1 cellular context compared by ENCODE assay signal in the genomic region with DNA sequence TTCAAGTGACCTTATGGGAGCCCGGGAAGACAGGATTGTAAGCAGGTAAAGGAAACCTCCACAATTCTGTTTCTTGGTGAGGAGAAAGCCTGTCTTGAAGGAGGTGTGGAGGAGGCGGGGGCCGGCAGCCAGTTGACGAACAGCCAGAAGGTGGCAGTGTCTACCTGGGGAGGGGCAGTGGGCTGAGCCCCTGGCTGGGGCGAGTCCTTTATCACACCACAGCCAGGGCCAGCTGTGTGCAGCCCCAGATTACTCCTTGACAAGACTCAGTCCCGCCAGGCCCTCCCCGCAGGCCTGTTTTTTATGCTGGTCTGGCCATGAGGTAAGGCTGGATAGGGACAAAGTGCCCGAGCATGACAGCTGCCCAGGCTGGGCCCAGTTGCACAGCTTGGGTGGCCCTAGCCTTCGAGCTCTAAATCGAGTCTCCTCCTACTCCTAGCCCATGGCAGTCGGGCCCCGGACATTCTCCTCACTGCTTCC.
TF ChIP-seq lines count a peak whose summit lies in the region.

No MANE protein-coding gene starts in this region.

TF ChIP-seq in HepG2, 621 proteins besides CTCF, POLR2A, EP300 and RAD21 (continued from another document and continues in another):
- TF ChIP-seq ZFP90 (CRISPR knock-in tag; IDR thresholded peaks at IDR 0.05; ENCODE audit: borderline replicate concordance) (no peak), MED1 (CRISPR knock-in tag; IDR thresholded peaks at IDR 0.05) (0 out of 2 replicates have a peak, but pooled peaks have one; percentile 26), MEIS1 (CRISPR knock-in tag; IDR thresholded peaks at IDR 0.05; ENCODE audit: borderline replicate concordance) (no peak), RBM39 (IDR thresholded peaks at IDR 0.05; ENCODE audit: low read depth, low read length, poor library complexity, severe bottlenecking) (no peak), NR3C1 (CRISPR knock-in tag; IDR thresholded peaks at IDR 0.05) (no peak), GLI4 (CRISPR knock-in tag; IDR thresholded peaks at IDR 0.05; ENCODE audit: borderline replicate concordance) (no peak), ZNF343 (CRISPR knock-in tag; IDR thresholded peaks at IDR 0.05) (no peak), NR2F6 (IDR thresholded peaks at IDR 0.05) (no peak), NR2F6 (CRISPR knock-in tag; IDR thresholded peaks at IDR 0.05) (peak; percentile 45; the same call in 1 of the 2 replicates), KLF12 (CRISPR knock-in tag; IDR thresholded peaks at IDR 0.05; ENCODE audit: borderline replicate concordance) (no peak), STAT5B (CRISPR knock-in tag; IDR thresholded peaks at IDR 0.05) (no peak), SOX13 (IDR thresholded peaks at IDR 0.05) (no peak), SOX13 (CRISPR knock-in tag; conservative IDR thresholded peaks at IDR 0.05 in 1 of 2, IDR thresholded peaks at IDR 0.05 in 1 of 2) (no peak), PRPF4 (IDR thresholded peaks at IDR 0.05; ENCODE audit: low read depth, low read length, poor library complexity, severe bottlenecking) (no peak), ZNF484 (CRISPR knock-in tag; IDR thresholded peaks at IDR 0.05; ENCODE audit: borderline replicate concordance, low read depth) (no peak), ZNF670 (CRISPR knock-in tag; IDR thresholded peaks at IDR 0.05; ENCODE audit: borderline replicate concordance) (no peak), ZNF101 (CRISPR knock-in tag; IDR thresholded peaks at IDR 0.05; ENCODE audit: borderline replicate concordance, low read depth) (no peak), DR1 (CRISPR knock-in tag; IDR thresholded peaks at IDR 0.05) (no peak), TCF7 (IDR thresholded peaks at IDR 0.05; ENCODE audit: low read depth) (no peak), POGZ (CRISPR knock-in tag; IDR thresholded peaks at IDR 0.05) (no peak), GFI1 (CRISPR knock-in tag; IDR thresholded peaks at IDR 0.05; ENCODE audit: borderline replicate concordance) (no peak), NBN (conservative IDR thresholded peaks at IDR 0.05) (no peak), FOXA3 (CRISPR knock-in tag; IDR thresholded peaks at IDR 0.05) (0 out of 2 replicates have a peak, but pooled peaks have one; percentile 26), ZNF788 (CRISPR knock-in tag; IDR thresholded peaks at IDR 0.05; ENCODE audit: borderline replicate concordance) (peak; percentile 62; the same call in 1 of the 2 replicates), HDAC1 (CRISPR knock-in tag; IDR thresholded peaks at IDR 0.05) (no peak), GPN1 (CRISPR knock-in tag; IDR thresholded peaks at IDR 0.05; ENCODE audit: borderline replicate concordance) (no peak), HIVEP1 (CRISPR knock-in tag; IDR thresholded peaks at IDR 0.05) (no peak), EEA1 (CRISPR knock-in tag; IDR thresholded peaks at IDR 0.05; ENCODE audit: borderline replicate concordance) (no peak), ZSCAN9 (CRISPR knock-in tag; IDR thresholded peaks at IDR 0.05; ENCODE audit: borderline replicate concordance) (no peak), ZFYVE20 (CRISPR knock-in tag; IDR thresholded peaks at IDR 0.05; ENCODE audit: borderline replicate concordance, low read depth) (no peak), KAT8 (CRISPR knock-in tag; IDR thresholded peaks at IDR 0.05) (no peak), STAG1 (CRISPR knock-in tag; IDR thresholded peaks at IDR 0.05) (peak; percentile 93), BCL6 (CRISPR knock-in tag; IDR thresholded peaks at IDR 0.05) (no peak), ZNF678 (CRISPR knock-in tag; IDR thresholded peaks at IDR 0.05) (no peak), ZNF501 (CRISPR knock-in tag; IDR thresholded peaks at IDR 0.05) (peak; percentile 35; the same call in 1 of the 2 replicates), ZNF556 (CRISPR knock-in tag; IDR thresholded peaks at IDR 0.05; ENCODE audit: borderline replicate concordance) (no peak), HES4 (CRISPR knock-in tag; IDR thresholded peaks at IDR 0.05; ENCODE audit: borderline replicate concordance) (no peak), SAFB2 (CRISPR knock-in tag; IDR thresholded peaks at IDR 0.05; ENCODE audit: borderline replicate concordance, low read depth) (no peak), KLF11 (CRISPR knock-in tag; IDR thresholded peaks at IDR 0.05) (no peak), PITX1 (CRISPR knock-in tag; IDR thresholded peaks at IDR 0.05) (peak; percentile 10; the same call in 1 of the 2 replicates), ZSCAN31 (CRISPR knock-in tag; IDR thresholded peaks at IDR 0.05; ENCODE audit: low read depth) (peak; percentile 67; the same call in 1 of the 2 replicates), ZNF3 (CRISPR knock-in tag; IDR thresholded peaks at IDR 0.05) (no peak), GZF1 (CRISPR knock-in tag; IDR thresholded peaks at IDR 0.05) (no peak), ZNF558 (CRISPR knock-in tag; IDR thresholded peaks at IDR 0.05; ENCODE audit: borderline replicate concordance) (no peak), NPAS2 (CRISPR knock-in tag; IDR thresholded peaks at IDR 0.05; ENCODE audit: borderline replicate concordance) (no peak), HOXA5 (CRISPR knock-in tag; IDR thresholded peaks at IDR 0.05) (0 out of 2 replicates have a peak, but pooled peaks have one; percentile 61)
- TF ChIP-seq, protein P1, sequence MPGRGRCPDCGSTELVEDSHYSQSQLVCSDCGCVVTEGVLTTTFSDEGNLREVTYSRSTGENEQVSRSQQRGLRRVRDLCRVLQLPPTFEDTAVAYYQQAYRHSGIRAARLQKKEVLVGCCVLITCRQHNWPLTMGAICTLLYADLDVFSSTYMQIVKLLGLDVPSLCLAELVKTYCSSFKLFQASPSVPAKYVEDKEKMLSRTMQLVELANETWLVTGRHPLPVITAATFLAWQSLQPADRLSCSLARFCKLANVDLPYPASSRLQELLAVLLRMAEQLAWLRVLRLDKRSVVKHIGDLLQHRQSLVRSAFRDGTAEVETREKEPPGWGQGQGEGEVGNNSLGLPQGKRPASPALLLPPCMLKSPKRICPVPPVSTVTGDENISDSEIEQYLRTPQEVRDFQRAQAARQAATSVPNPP (CRISPR knock-in tag; IDR thresholded peaks at IDR 0.05): no peak
- TF ChIP-seq, protein P2, sequence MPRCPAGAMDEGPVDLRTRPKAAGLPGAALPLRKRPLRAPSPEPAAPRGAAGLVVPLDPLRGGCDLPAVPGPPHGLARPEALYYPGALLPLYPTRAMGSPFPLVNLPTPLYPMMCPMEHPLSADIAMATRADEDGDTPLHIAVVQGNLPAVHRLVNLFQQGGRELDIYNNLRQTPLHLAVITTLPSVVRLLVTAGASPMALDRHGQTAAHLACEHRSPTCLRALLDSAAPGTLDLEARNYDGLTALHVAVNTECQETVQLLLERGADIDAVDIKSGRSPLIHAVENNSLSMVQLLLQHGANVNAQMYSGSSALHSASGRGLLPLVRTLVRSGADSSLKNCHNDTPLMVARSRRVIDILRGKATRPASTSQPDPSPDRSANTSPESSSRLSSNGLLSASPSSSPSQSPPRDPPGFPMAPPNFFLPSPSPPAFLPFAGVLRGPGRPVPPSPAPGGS (CRISPR knock-in tag; IDR thresholded peaks at IDR 0.05): no peak
- TF ChIP-seq, protein P3, sequence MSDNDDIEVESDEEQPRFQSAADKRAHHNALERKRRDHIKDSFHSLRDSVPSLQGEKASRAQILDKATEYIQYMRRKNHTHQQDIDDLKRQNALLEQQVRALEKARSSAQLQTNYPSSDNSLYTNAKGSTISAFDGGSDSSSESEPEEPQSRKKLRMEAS (IDR thresholded peaks at IDR 0.05): peak; percentile 31; the same call in 1 of the 2 replicates
- TF ChIP-seq, protein P4, sequence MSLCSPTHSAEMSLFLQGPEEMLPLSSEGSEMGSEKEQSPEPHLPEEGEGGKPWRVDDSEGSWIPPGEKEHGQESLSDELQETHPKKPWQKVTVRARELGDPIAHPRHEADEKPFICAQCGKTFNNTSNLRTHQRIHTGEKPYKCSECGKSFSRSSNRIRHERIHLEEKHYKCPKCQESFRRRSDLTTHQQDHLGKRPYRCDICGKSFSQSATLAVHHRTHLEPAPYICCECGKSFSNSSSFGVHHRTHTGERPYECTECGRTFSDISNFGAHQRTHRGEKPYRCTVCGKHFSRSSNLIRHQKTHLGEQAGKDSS (CRISPR knock-in tag; IDR thresholded peaks at IDR 0.05; ENCODE audit: borderline replicate concordance, low read depth): no peak; the same call in 1 of the 2 replicates
- TF ChIP-seq, protein P5, sequence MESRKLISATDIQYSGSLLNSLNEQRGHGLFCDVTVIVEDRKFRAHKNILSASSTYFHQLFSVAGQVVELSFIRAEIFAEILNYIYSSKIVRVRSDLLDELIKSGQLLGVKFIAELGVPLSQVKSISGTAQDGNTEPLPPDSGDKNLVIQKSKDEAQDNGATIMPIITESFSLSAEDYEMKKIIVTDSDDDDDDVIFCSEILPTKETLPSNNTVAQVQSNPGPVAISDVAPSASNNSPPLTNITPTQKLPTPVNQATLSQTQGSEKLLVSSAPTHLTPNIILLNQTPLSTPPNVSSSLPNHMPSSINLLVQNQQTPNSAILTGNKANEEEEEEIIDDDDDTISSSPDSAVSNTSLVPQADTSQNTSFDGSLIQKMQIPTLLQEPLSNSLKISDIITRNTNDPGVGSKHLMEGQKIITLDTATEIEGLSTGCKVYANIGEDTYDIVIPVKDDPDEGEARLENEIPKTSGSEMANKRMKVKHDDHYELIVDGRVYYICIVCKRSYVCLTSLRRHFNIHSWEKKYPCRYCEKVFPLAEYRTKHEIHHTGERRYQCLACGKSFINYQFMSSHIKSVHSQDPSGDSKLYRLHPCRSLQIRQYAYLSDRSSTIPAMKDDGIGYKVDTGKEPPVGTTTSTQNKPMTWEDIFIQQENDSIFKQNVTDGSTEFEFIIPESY (CRISPR knock-in tag; IDR thresholded peaks at IDR 0.05): no peak
- TF ChIP-seq, protein P6, sequence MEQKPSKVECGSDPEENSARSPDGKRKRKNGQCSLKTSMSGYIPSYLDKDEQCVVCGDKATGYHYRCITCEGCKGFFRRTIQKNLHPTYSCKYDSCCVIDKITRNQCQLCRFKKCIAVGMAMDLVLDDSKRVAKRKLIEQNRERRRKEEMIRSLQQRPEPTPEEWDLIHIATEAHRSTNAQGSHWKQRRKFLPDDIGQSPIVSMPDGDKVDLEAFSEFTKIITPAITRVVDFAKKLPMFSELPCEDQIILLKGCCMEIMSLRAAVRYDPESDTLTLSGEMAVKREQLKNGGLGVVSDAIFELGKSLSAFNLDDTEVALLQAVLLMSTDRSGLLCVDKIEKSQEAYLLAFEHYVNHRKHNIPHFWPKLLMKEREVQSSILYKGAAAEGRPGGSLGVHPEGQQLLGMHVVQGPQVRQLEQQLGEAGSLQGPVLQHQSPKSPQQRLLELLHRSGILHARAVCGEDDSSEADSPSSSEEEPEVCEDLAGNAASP (CRISPR knock-in tag; IDR thresholded peaks at IDR 0.05; ENCODE audit: borderline replicate concordance): peak; percentile 17; the same call in 1 of the 2 replicates
- TF ChIP-seq, protein P7, sequence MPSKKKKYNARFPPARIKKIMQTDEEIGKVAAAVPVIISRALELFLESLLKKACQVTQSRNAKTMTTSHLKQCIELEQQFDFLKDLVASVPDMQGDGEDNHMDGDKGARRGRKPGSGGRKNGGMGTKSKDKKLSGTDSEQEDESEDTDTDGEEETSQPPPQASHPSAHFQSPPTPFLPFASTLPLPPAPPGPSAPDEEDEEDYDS (CRISPR knock-in tag; IDR thresholded peaks at IDR 0.05): no peak
- TF ChIP-seq, protein P8, sequence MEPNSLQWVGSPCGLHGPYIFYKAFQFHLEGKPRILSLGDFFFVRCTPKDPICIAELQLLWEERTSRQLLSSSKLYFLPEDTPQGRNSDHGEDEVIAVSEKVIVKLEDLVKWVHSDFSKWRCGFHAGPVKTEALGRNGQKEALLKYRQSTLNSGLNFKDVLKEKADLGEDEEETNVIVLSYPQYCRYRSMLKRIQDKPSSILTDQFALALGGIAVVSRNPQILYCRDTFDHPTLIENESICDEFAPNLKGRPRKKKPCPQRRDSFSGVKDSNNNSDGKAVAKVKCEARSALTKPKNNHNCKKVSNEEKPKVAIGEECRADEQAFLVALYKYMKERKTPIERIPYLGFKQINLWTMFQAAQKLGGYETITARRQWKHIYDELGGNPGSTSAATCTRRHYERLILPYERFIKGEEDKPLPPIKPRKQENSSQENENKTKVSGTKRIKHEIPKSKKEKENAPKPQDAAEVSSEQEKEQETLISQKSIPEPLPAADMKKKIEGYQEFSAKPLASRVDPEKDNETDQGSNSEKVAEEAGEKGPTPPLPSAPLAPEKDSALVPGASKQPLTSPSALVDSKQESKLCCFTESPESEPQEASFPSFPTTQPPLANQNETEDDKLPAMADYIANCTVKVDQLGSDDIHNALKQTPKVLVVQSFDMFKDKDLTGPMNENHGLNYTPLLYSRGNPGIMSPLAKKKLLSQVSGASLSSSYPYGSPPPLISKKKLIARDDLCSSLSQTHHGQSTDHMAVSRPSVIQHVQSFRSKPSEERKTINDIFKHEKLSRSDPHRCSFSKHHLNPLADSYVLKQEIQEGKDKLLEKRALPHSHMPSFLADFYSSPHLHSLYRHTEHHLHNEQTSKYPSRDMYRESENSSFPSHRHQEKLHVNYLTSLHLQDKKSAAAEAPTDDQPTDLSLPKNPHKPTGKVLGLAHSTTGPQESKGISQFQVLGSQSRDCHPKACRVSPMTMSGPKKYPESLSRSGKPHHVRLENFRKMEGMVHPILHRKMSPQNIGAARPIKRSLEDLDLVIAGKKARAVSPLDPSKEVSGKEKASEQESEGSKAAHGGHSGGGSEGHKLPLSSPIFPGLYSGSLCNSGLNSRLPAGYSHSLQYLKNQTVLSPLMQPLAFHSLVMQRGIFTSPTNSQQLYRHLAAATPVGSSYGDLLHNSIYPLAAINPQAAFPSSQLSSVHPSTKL (CRISPR knock-in tag; IDR thresholded peaks at IDR 0.05): peak; percentile 30; the same call in 1 of the 2 replicates
- TF ChIP-seq, protein P9, sequence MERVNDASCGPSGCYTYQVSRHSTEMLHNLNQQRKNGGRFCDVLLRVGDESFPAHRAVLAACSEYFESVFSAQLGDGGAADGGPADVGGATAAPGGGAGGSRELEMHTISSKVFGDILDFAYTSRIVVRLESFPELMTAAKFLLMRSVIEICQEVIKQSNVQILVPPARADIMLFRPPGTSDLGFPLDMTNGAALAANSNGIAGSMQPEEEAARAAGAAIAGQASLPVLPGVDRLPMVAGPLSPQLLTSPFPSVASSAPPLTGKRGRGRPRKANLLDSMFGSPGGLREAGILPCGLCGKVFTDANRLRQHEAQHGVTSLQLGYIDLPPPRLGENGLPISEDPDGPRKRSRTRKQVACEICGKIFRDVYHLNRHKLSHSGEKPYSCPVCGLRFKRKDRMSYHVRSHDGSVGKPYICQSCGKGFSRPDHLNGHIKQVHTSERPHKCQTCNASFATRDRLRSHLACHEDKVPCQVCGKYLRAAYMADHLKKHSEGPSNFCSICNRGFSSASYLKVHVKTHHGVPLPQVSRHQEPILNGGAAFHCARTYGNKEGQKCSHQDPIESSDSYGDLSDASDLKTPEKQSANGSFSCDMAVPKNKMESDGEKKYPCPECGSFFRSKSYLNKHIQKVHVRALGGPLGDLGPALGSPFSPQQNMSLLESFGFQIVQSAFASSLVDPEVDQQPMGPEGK (CRISPR knock-in tag; IDR thresholded peaks at IDR 0.05): peak; percentile 81
